ENCODE assay signal across 7 cellular contexts in the genomic region with DNA sequence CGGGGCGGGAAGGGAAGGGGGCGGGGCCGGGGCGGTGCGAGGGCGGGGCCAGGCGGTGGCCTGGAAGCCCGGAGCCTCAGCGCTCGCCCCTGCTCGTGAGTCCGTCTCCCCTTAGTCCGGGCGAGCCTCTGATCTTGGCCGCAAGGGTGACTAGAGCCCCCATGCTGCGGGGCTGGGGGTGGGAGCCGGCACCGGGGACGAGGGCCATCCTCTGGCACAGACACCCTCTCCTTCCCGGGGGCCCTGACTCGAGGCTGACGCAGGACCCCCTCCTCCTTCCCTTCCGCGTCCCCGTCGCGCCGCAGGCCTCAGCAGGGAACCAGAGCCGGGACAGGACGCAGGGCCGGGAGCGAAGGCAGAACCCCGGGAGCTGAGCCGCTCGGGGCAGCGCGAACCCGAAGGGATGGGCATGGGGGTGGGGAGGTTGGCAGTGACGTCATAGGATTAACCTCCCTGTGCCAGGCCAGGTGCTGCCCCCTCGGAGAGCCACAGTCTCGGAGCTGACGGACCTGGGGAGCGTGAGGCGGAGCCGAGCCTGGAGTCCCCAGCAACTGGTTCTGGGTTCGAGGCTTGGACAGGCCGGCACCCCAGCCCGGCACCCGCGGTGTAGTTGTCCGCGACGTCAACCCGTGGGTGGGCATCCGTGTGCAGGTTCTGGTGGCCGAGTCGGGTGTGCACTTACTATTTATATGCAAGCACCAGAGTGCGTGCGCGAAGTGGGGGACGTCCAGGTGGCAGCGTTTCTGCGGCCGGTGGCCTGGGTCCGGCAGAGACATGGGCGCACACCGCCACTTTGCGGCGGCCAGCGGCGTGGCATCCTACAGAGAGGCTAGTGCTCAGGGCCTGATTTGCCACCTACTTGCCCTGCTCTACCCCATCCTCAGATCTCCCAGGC. TPM values are rescaled to one million over a fixed set of nuclear protein-coding genes. Genes with fewer than 3 reads are reported as not detected.
DNase-seq lines count a peak whose midpoint lies in the region; ATAC-seq and TF ChIP-seq lines count a peak whose summit lies in the region.

No MANE protein-coding gene starts in this region.

- H3K4me3 ChIP-seq in KMS-11 (IDR thresholded peaks at IDR 0.05; ENCODE audit: insufficient read depth, low read depth, low read length) (no peak overlapping the region), gastroesophageal sphincter (peak overlapping the region; percentile 95 to 99), neuronal stem cell (ENCODE audit: low read length in 2 of 2) (peak overlapping the region; percentile 55 to 80), thyroid gland (replicated peaks in 1 of 3) (peak overlapping the region; percentile 24 to 90 (median 72))

- H3K9ac ChIP-seq in KMS-11, result peak overlapping the region; percentile 80
- peak overlapping the region; percentile 93 for H3K9ac ChIP-seq in neuronal stem cell (ENCODE audit: low read depth, low read length, poor library complexity)

- no peak overlapping the region for H4K91ac ChIP-seq in neuronal stem cell (ENCODE audit: low read depth, low read length, poor library complexity)

- H3K79me1 ChIP-seq in neuronal stem cell (ENCODE audit: low read depth, low read length), result peaks cover 3% of the 10 kb centered on the region

- CTCF ChIA-PET in activated naive CD4-positive, alpha-beta T cell treated with anti-CD3 and anti-CD28 coated beads for 36 hours (lab: Charles Lee), result interaction anchor here (0.6 to 10.2 kb wide), 9 partner anchors 22 to 287 kb away, joined by 3 to 255 read pairs (median 4); a partner anchor contains a TSS

- peak overlapping the region; percentile 69 for H3K27ac Mint-ChIP-seq in activated naive CD4-positive, alpha-beta T cell treated with anti-CD3 and anti-CD28 coated beads for 36 hours

- H3K4me1 ChIP-seq in KMS-11 (ENCODE audit: low read depth, poor library complexity, severe bottlenecking) (peaks cover 12% of the 10 kb centered on the region), gastroesophageal sphincter (peaks cover 0 to 88% (median 32%) of the 10 kb centered on the region in 3 donors), neuronal stem cell (ENCODE audit: control insufficient read depth in 2 of 2, insufficient read depth in 1 of 2, low read depth in 1 of 2, low read length in 2 of 2) (peaks cover 20 to 34% of the 10 kb centered on the region in 2 donors), thyroid gland (peaks cover 24 to 44% of the 10 kb centered on the region in 2 donors)

- intact Hi-C loops in activated naive CD4-positive, alpha-beta T cell treated with anti-CD3 and anti-CD28 coated beads for 36 hours (cut with micrococcal nuclease), result loop anchor here (1.0 kb wide), 3 partner anchors 83 to 234 kb away; a partner anchor contains a TSS
- intact Hi-C loops in thyroid gland (cut with DNase I), result loop anchor here (5.0 kb wide), 1 partner anchor 356 kb away; no protein-coding TSS in a partner anchor

- no peak overlapping the region for H2BK15ac ChIP-seq in neuronal stem cell (ENCODE audit: low read length)

- peak overlapping the region; percentile 98 for H3K18ac ChIP-seq in neuronal stem cell (ENCODE audit: low read length)

- H3K36me3 Mint-ChIP-seq in activated naive CD4-positive, alpha-beta T cell treated with anti-CD3 and anti-CD28 coated beads for 36 hours (ENCODE audit: low read depth), result no peaks in the 10 kb centered on the region

- peak overlapping the region; percentile 89 for H2BK12ac ChIP-seq in neuronal stem cell (ENCODE audit: low read length)

- DNase-seq in SHP77 treated with DMSO at 0.1 percent for 48 hours (lab: John Stamatoyannopoulos, UW) (peak; percentile 58), neuronal stem cell (ENCODE audit: low spot score) (peak; percentile 75), thyroid gland (peak; percentile 84)
- peak; percentile 75 for DNase-seq in activated naive CD4-positive, alpha-beta T cell treated with anti-CD3 and anti-CD28 coated beads for 36 hours

- peak overlapping the region; percentile 97 for H3K14ac ChIP-seq in neuronal stem cell (ENCODE audit: low read length)

- TF ChIP-seq EP300 in gastroesophageal sphincter (IDR thresholded peaks at IDR 0.05), result no peak

- peak; percentile 60 for ATAC-seq in gastroesophageal sphincter

- H3K4me2 ChIP-seq in KMS-11 (peak overlapping the region; percentile 77), neuronal stem cell (ENCODE audit: insufficient read depth, low read length, poor library complexity, severe bottlenecking) (peak overlapping the region; percentile 99)

- no CpG with 5 or more reads among the region's 72 CpGs for WGBS in gastroesophageal sphincter (ENCODE audit: low coverage in 1 of 2), 2 donors
- no CpG with 5 or more reads among the region's 72 CpGs for WGBS in neuronal stem cell (ENCODE audit: extremely low coverage in 2 of 2, insufficient read length in 2 of 2, insufficient replicate concordance in 1 of 2), 2 donors
- 1% methylated on average over 20 to 22 of the region's 72 CpGs for WGBS in thyroid gland, 2 donors

- H3K27me3 ChIP-seq in KMS-11 (ENCODE audit: insufficient read depth, low read depth), result no peaks in the 10 kb centered on the region
- no peaks in the 10 kb centered on the region for H3K27me3 ChIP-seq in gastroesophageal sphincter
- H3K27me3 ChIP-seq in neuronal stem cell (ENCODE audit: control insufficient read depth in 3 of 3, insufficient read depth in 3 of 3, low read depth in 1 of 3, low read length in 3 of 3), result no peaks in the 10 kb centered on the region
- H3K27me3 ChIP-seq in thyroid gland, result no peaks in the 10 kb centered on the region

- no peak overlapping the region for H4K8ac ChIP-seq in neuronal stem cell (ENCODE audit: low read depth, low read length)

- no peak overlapping the region for H2BK120ac ChIP-seq in neuronal stem cell (ENCODE audit: low read depth, low read length)

- TF ChIP-seq CTCF in GM12873 (IDR thresholded peaks at IDR 0.05; ENCODE audit: insufficient read depth, low read depth, low read length, missing control alignments), result peak; percentile 92
- TF ChIP-seq CTCF in KMS-11 (conservative IDR thresholded peaks at IDR 0.05; ENCODE audit: low read depth, low read length), result peak; percentile 69
- peak; percentile 69 to 97 (median 90) for TF ChIP-seq CTCF in gastroesophageal sphincter (IDR thresholded peaks at IDR 0.05)
- peak; percentile 67 to 93 (median 80) for TF ChIP-seq CTCF in thyroid gland (IDR thresholded peaks at IDR 0.05)

- peaks cover 4% of the 10 kb centered on the region for H3K27me3 Mint-ChIP-seq in activated naive CD4-positive, alpha-beta T cell treated with anti-CD3 and anti-CD28 coated beads for 36 hours (ENCODE audit: low read depth)

- H2AFZ ChIP-seq in KMS-11 (ENCODE audit: low read depth) (peak overlapping the region; percentile 95), neuronal stem cell (ENCODE audit: low read length) (peak overlapping the region; percentile 93)

- H3K36me3 ChIP-seq in KMS-11 (ENCODE audit: insufficient read depth) (no peaks in the 10 kb centered on the region), gastroesophageal sphincter (peaks cover 0 to 8% of the 10 kb centered on the region in 2 donors), neuronal stem cell (replicated peaks in 1 of 2; ENCODE audit: control insufficient read depth in 2 of 2, insufficient read depth in 2 of 2, low read length in 2 of 2) (no peaks in the 10 kb centered on the region), thyroid gland (no peaks in the 10 kb centered on the region)

- no peak overlapping the region for H3K4ac ChIP-seq in neuronal stem cell (ENCODE audit: low read length)

- H3K9me3 ChIP-seq in gastroesophageal sphincter (no peaks in the 10 kb centered on the region), neuronal stem cell (replicated peaks in 1 of 2; ENCODE audit: control insufficient read depth in 2 of 2, insufficient read depth in 1 of 2, low read depth in 1 of 2, low read length in 2 of 2) (no peaks in the 10 kb centered on the region), thyroid gland (no peaks in the 10 kb centered on the region)

- peak overlapping the region; percentile 79 for H2AK5ac ChIP-seq in neuronal stem cell (ENCODE audit: low read depth, low read length)

- peaks cover 8% of the 10 kb centered on the region for H3K4me1 Mint-ChIP-seq in activated naive CD4-positive, alpha-beta T cell treated with anti-CD3 and anti-CD28 coated beads for 36 hours (ENCODE audit: low read depth)

- no peaks in the 10 kb centered on the region for H3K9me3 Mint-ChIP-seq in activated naive CD4-positive, alpha-beta T cell treated with anti-CD3 and anti-CD28 coated beads for 36 hours

- H3K23ac ChIP-seq in neuronal stem cell (ENCODE audit: low read depth, low read length, poor library complexity), result peak overlapping the region; percentile 92

- H3K79me2 ChIP-seq in KMS-11 (ENCODE audit: insufficient read depth, low read depth), result no peaks in the 10 kb centered on the region

- peak; percentile 38 to 64 for TF ChIP-seq POLR2A in gastroesophageal sphincter (IDR thresholded peaks at IDR 0.05)
- peak; percentile 47 to 77 for TF ChIP-seq POLR2A in thyroid gland (IDR thresholded peaks at IDR 0.05)

- H3K27ac ChIP-seq in KMS-11 (peak overlapping the region; percentile 89), gastroesophageal sphincter (peak overlapping the region; percentile 93 to 100 (median 98)), neuronal stem cell (replicated peaks; ENCODE audit: low read length) (peak overlapping the region; percentile 35), thyroid gland (peak overlapping the region; percentile 93 to 99 (median 97))

- peak overlapping the region; percentile 89 for H3K4me3 Mint-ChIP-seq in activated naive CD4-positive, alpha-beta T cell treated with anti-CD3 and anti-CD28 coated beads for 36 hours

- no peaks in the 10 kb centered on the region for H4K20me1 ChIP-seq in KMS-11 (ENCODE audit: insufficient read depth)

- H2BK5ac ChIP-seq in neuronal stem cell (ENCODE audit: low read length), result peak overlapping the region; percentile 60

RNA-seq across cellular contexts. Expression of a gene that starts 0.5 kb away (rescaled TPM):
- total RNA-seq in activated naive CD4-positive, alpha-beta T cell treated with anti-CD3 and anti-CD28 coated beads for 36 hours, result 1 to 10 TPM; 2.4 TPM
- total RNA-seq in gastroesophageal sphincter, result 100 to 1,000 TPM in 2 of 4 donors, 10 to 100 TPM in 2; 50.4 to 147 (median 81.8) TPM
- 19.5 TPM for polyA plus RNA-seq in neuronal stem cell (2013, experiment 1 of 2)
- 17.6 TPM for polyA plus RNA-seq in neuronal stem cell (2013, experiment 2 of 2)
- total RNA-seq in thyroid gland, result 10 to 100 TPM in 3 of 4 donors, 1 to 10 TPM in 1; 8.6 to 24.8 (median 16.9) TPM

RNA-seq across cellular contexts. Expression of a gene that starts 2.7 kb away (rescaled TPM):
- total RNA-seq in activated naive CD4-positive, alpha-beta T cell treated with anti-CD3 and anti-CD28 coated beads for 36 hours, result 10 to 100 TPM; 12.3 to 12.7 TPM
- total RNA-seq in gastroesophageal sphincter (10 to 100 TPM; 15.0 to 28.8 (median 23.5) TPM), thyroid gland (10 to 100 TPM; 16.7 to 20.4 (median 17.7) TPM)
- 7.8 TPM for polyA plus RNA-seq in neuronal stem cell (2013, experiment 1 of 2)
- 8.0 TPM for polyA plus RNA-seq in neuronal stem cell (2013, experiment 2 of 2)

RNA-seq across cellular contexts. Expression of a gene that starts 15.5 kb away (rescaled TPM):
- 10 to 100 TPM; 24.3 to 24.7 TPM for total RNA-seq in activated naive CD4-positive, alpha-beta T cell treated with anti-CD3 and anti-CD28 coated beads for 36 hours
- total RNA-seq in gastroesophageal sphincter (10 to 100 TPM; 48.3 to 56.3 (median 53.8) TPM), thyroid gland (10 to 100 TPM; 15.6 to 33.5 (median 18.4) TPM)
- polyA plus RNA-seq in neuronal stem cell (2013, experiment 1 of 2), result 21.6 TPM
- polyA plus RNA-seq in neuronal stem cell (2013, experiment 2 of 2), result 22.5 TPM

RNA-seq across cellular contexts. Expression of a gene that starts 28.9 kb away (rescaled TPM):
- total RNA-seq in activated naive CD4-positive, alpha-beta T cell treated with anti-CD3 and anti-CD28 coated beads for 36 hours, result 1 to 10 TPM; 3.5 TPM
- total RNA-seq in gastroesophageal sphincter (10 to 100 TPM in 1 of 4 donors, 1 to 10 TPM in 3; 3.8 to 11.1 (median 8.6) TPM), thyroid gland (10 to 100 TPM in 2 of 4 donors, 1 to 10 TPM in 2; 3.9 to 16.3 (median 10.0) TPM)
- polyA plus RNA-seq in neuronal stem cell (2013, experiment 1 of 2), result 3.9 TPM
- polyA plus RNA-seq in neuronal stem cell (2013, experiment 2 of 2), result 3.7 TPM

Comparison
In these comparisons a context has a peak if more than half of its experiments do, and no peak if none do; other contexts are left out.
1. H3K27ac ChIP-seq: peak in every context shown above with its lines; median percentile 98 in gastroesophageal sphincter; 97 in thyroid gland; 89 in KMS-11; 35 in neuronal stem cell.